Comparison of ENCODE assay signal across 21 cellular contexts in genomic region chr11:34874202-34874601, GRCh38. TPM values are rescaled to one million over a fixed set of nuclear protein-coding genes. Genes with fewer than 3 reads are reported as not detected.
DNase-seq lines count a peak whose midpoint lies in the region; ATAC-seq, FAIRE-seq and TF ChIP-seq lines count a peak whose summit lies in the region.
"Had no signal": no experiment of that assay in that cellular context is flagged by ENCODE, and none has a peak within 500 bp of the region (broad histone marks: within the 10 kb centered on the region; RNA-seq: fewer than 3 reads in every experiment).

No MANE protein-coding gene starts in this region.

- H3K36me3 ChIP-seq in liver (ENCODE audit: control insufficient read depth in 4 of 4, insufficient read depth in 3 of 4, low read depth in 1 of 4, low read length in 3 of 4) (no peaks in the 10 kb centered on the region), HepG2 (replicated peaks in 1 of 2; ENCODE audit: control insufficient read depth in 1 of 2, insufficient read depth in 2 of 2, low read length in 2 of 2) (no peaks in the 10 kb centered on the region), right lobe of liver (no peaks in the 10 kb centered on the region), small intestine (ENCODE audit: control insufficient read depth in 2 of 2, insufficient read depth in 2 of 2, low read length in 2 of 2) (no peaks in the 10 kb centered on the region), aorta (ENCODE audit: control insufficient read depth in 1 of 2, insufficient read depth in 2 of 2, low read length in 1 of 2) (peaks cover 0 to 3% of the 10 kb centered on the region in 2 donors)
- H3K36me3 ChIP-seq: HAP-1 had no signal

- H3K9ac ChIP-seq in liver (ENCODE audit: low read depth in 1 of 2, low read length in 2 of 2) (no peak overlapping the region), HepG2 (ENCODE audit: insufficient read depth, low read depth, low read length) (no peak overlapping the region)
- H3K9ac ChIP-seq: BLaER1 had no signal

- H3K9me3 ChIP-seq in liver (ENCODE audit: control insufficient read depth in 4 of 4, low read length in 3 of 4) (no peaks in the 10 kb centered on the region), HepG2 (ENCODE audit: low read length) (no peaks in the 10 kb centered on the region), right lobe of liver (no peaks in the 10 kb centered on the region), small intestine (ENCODE audit: control insufficient read depth, low read depth) (no peaks in the 10 kb centered on the region), aorta (ENCODE audit: control insufficient read depth, low read length) (peaks cover 1% of the 10 kb centered on the region)
- H3K9me3 ChIP-seq: BLaER1, Caco-2, HAP-1 had no signal

- CTCF ChIA-PET in HepG2 (lab: Yijun Ruan, JAX; ENCODE audit: low intra/inter-chr PET ratio, low total read pairs): no interaction called here

- H3K4me1 ChIP-seq in liver (ENCODE audit: control insufficient read depth in 4 of 4, insufficient read depth in 4 of 4, low read length in 3 of 4) (no peaks in the 10 kb centered on the region), HepG2 (ENCODE audit: insufficient read depth, low read length) (no peaks in the 10 kb centered on the region), right lobe of liver (peaks cover 0 to 7% (median 0%) of the 10 kb centered on the region in 4 donors), small intestine (ENCODE audit: control insufficient read depth in 2 of 2, insufficient read depth in 1 of 2, low read depth in 1 of 2, low read length in 1 of 2) (no peaks in the 10 kb centered on the region), aorta (ENCODE audit: control insufficient read depth in 1 of 2, insufficient read depth in 2 of 2, low read length in 2 of 2) (no peaks in the 10 kb centered on the region)
- H3K4me1 ChIP-seq: BLaER1, Caco-2, HAP-1 had no signal

- 63% methylated on average over 4 of the region's 4 CpGs for WGBS in liver
- WGBS in HepG2 (ENCODE audit: low lambda C conversion rate): 50% methylated on average over 4 of the region's 4 CpGs
- WGBS in right lobe of liver (ENCODE audit: insufficient coverage, low coverage, low lambda C conversion rate, missing lambda C conversion rate): 56% methylated on average over 4 of the region's 4 CpGs
- WGBS in small intestine, 3 donors: 68 to 86% (median 74%) methylated on average over 4 of the region's 4 CpGs
- 90 to 93% methylated on average over 4 of the region's 4 CpGs for WGBS in aorta, 2 donors

- no peak overlapping the region for H2AFZ ChIP-seq in HepG2 (ENCODE audit: low read length)

- H3K27me3 ChIP-seq in liver (ENCODE audit: control insufficient read depth in 4 of 4, insufficient read depth in 4 of 4, low read length in 3 of 4) (no peaks in the 10 kb centered on the region), HepG2 (ENCODE audit: control insufficient read depth in 1 of 2, insufficient read depth in 2 of 2, low read length in 2 of 2) (no peaks in the 10 kb centered on the region; a peak in 1 of 5 replicates), right lobe of liver (no peaks in the 10 kb centered on the region), small intestine (ENCODE audit: control insufficient read depth in 2 of 2, insufficient read depth in 2 of 2, low read length in 2 of 2) (no peaks in the 10 kb centered on the region), aorta (ENCODE audit: control insufficient read depth in 1 of 2, insufficient read depth in 2 of 2, low read length in 1 of 2) (no peaks in the 10 kb centered on the region)
- H3K27me3 ChIP-seq: BLaER1 had no signal

- in situ Hi-C loops in HepG2 (cut with HindIII; ENCODE audit: extremely low pct_ligation_motif_present, low pct_unique_long_range_greater_than_20kb): no loop called here

- TF ChIP-seq CTCF in liver (IDR thresholded peaks at IDR 0.05; ENCODE audit: low read depth, low read length, missing input control): no peak
- no peak for TF ChIP-seq CTCF in HepG2 (CRISPR knock-in tag; IDR thresholded peaks at IDR 0.05)
- TF ChIP-seq CTCF in right lobe of liver (IDR thresholded peaks at IDR 0.05): no peak

- no peak overlapping the region for H3K4me2 ChIP-seq in HepG2 (ENCODE audit: low read depth, low read length)
- H3K4me2 ChIP-seq: BLaER1 had no signal

- no peak for TF ChIP-seq EP300 in HepG2 (IDR thresholded peaks at IDR 0.05; ENCODE audit: low read depth in 2 of 2, low read length in 2 of 2)
- no peak for TF ChIP-seq EP300 in HepG2 (CRISPR knock-in tag; IDR thresholded peaks at IDR 0.05; ENCODE audit: borderline replicate concordance)

- POLR2A ChIA-PET in HepG2 (lab: Yijun Ruan, JAX): no interaction called here

- TF ChIP-seq POLR2A in HepG2 (IDR thresholded peaks at IDR 0.05; ENCODE audit: insufficient read depth in 1 of 2, low read depth in 2 of 2, low read length in 2 of 2) (no peak), right lobe of liver (IDR thresholded peaks at IDR 0.05) (no peak)

- TF ChIP-seq RAD21 in liver (IDR thresholded peaks at IDR 0.05) (no peak), HepG2 (CRISPR knock-in tag; IDR thresholded peaks at IDR 0.05) (no peak)

- BruUV-seq in HepG2 (replicated peaks; lab: Mats Ljungman, UMichigan): no TSS peak

- intact Hi-C loops in HepG2 (cut with micrococcal nuclease; ENCODE audit: unreplicated experiment): no loop called here
- intact Hi-C loops in right lobe of liver (cut with DNase I): no loop called here
- intact Hi-C loops in aorta (cut with DNase I): no loop called here

- no peak for DNase-seq in HepG2 (ENCODE audit: low spot score)
- peak in 2 of 3 donors; percentile 63 to 65 for DNase-seq in right lobe of liver
- peak; percentile 14 for DNase-seq in small intestine
- DNase-seq in NCI-H1092 treated with DMSO at 0.1 percent for 48 hours (lab: John Stamatoyannopoulos, UW): no peak
- no peak for DNase-seq in aorta
- DNase-seq: Caco-2; CD4-positive, CD25-positive, alpha-beta regulatory T cell; CD8-positive, alpha-beta T cell; DMS153; DND-41; GOT3; HFFc6 had no signal

- no peaks in the 10 kb centered on the region for H4K20me1 ChIP-seq in HepG2 (ENCODE audit: insufficient read depth, low read length)
- H4K20me1 ChIP-seq: BLaER1 had no signal

- FAIRE-seq in HepG2 (lab: Jason Lieb, UNC): no peak
- no peak for FAIRE-seq in small intestine (lab: Jason Lieb, UNC)
- FAIRE-seq: A204.1, G401.6, GM12892, H54 had no signal

- ATAC-seq in HepG2 (no peak), right lobe of liver (peak; percentile 58 to 90 (median 72)), aorta (ENCODE audit: low FRiP score) (no peak)
- ATAC-seq: CD8-positive, alpha-beta T cell had no signal

- H3K79me2 ChIP-seq in HepG2 (ENCODE audit: insufficient read depth, low read length): no peaks in the 10 kb centered on the region

- H3K27ac ChIP-seq in liver (ENCODE audit: low read depth in 1 of 2, low read length in 2 of 2): no peak overlapping the region
- no peak overlapping the region for H3K27ac ChIP-seq in HepG2 (ENCODE audit: extremely low read length, insufficient read depth, low read length)
- no peak overlapping the region for H3K27ac ChIP-seq in right lobe of liver
- H3K27ac ChIP-seq in small intestine (ENCODE audit: low read depth in 1 of 2, low read length in 1 of 2): no peak overlapping the region
- no peak overlapping the region for H3K27ac ChIP-seq in aorta (ENCODE audit: low read depth in 1 of 2, low read length in 2 of 2)
- H3K27ac ChIP-seq: 22Rv1, BLaER1, C4-2B had no signal

- no peak overlapping the region for H3K4me3 ChIP-seq in liver (ENCODE audit: low read depth in 1 of 3, low read length in 3 of 3)
- no peak overlapping the region for H3K4me3 ChIP-seq in HepG2 (replicated peaks in 1 of 3; ENCODE audit: insufficient read depth in 1 of 3, low read depth in 2 of 3, low read length in 3 of 3)
- H3K4me3 ChIP-seq in right lobe of liver: no peak overlapping the region
- no peak overlapping the region for H3K4me3 ChIP-seq in small intestine (ENCODE audit: low read depth in 1 of 2, low read length in 2 of 2)
- no peak overlapping the region for H3K4me3 ChIP-seq in aorta (ENCODE audit: low read length in 2 of 2)
- H3K4me3 ChIP-seq: BLaER1, HAP-1 had no signal

RNA-seq across cellular contexts. Expression of gene APIP, which starts 42.0 kb away (rescaled TPM):
- 10 to 100 TPM; 13.4 to 16.9 TPM for total RNA-seq in liver
- 10 to 100 TPM; 16.1 to 26.3 TPM for polyA plus RNA-seq in liver
- 31.0 and 41.8 TPM in 2 replicates for total RNA-seq in HepG2 (2016; rRNA removed; fragmentation: Illumina TruSeq; extraction: Trizol)
- 9.9 and 10.1 TPM in 2 replicates for total RNA-seq in HepG2 (2016; cell fraction: cytosol; rRNA removed; fragmentation: Illumina TruSeq; extraction: Trizol; ENCODE audit: low read depth)
- 31.4 and 48.5 TPM in 2 replicates for total RNA-seq in HepG2 (2016; cell fraction: insoluble cytoplasmic fraction; rRNA removed; fragmentation: Illumina TruSeq; extraction: Trizol)
- 14.2 and 15.9 TPM in 2 replicates for total RNA-seq in HepG2 (2016; cell fraction: membrane; rRNA removed; fragmentation: Illumina TruSeq; extraction: Trizol)
- 15.4 and 16.1 TPM in 2 replicates for total RNA-seq in HepG2 (2016; cell fraction: nucleus; rRNA removed; fragmentation: Illumina TruSeq; extraction: Trizol)
- polyA plus RNA-seq in HepG2 (2011; rRNA removed): 10.9 and 16.9 TPM in 2 replicates
- polyA plus RNA-seq in HepG2 (2011; cell fraction: cytosol; rRNA removed): 10.8 and 10.9 TPM in 2 replicates
- polyA plus RNA-seq in HepG2 (2011; cell fraction: nucleus; rRNA removed): 2.8 and 5.2 TPM in 2 replicates
- polyA plus RNA-seq in HepG2 (2012): 17.8 and 20.5 TPM in 2 replicates
- 7.2 and 8.5 TPM in 2 replicates for polyA plus RNA-seq in HepG2 (2016; cell fraction: cytosol; fragmentation: Illumina TruSeq; extraction: Trizol; ENCODE audit: low read depth)
- 65.8 and 75.5 TPM in 2 replicates for polyA plus RNA-seq in HepG2 (2016; cell fraction: insoluble cytoplasmic fraction; fragmentation: Illumina TruSeq; extraction: Trizol; ENCODE audit: low read depth)
- 14.5 and 15.3 TPM in 2 replicates for polyA plus RNA-seq in HepG2 (2016; cell fraction: membrane; fragmentation: Illumina TruSeq; extraction: Trizol; ENCODE audit: low read depth)
- 26.8 and 31.3 TPM in 2 replicates for polyA plus RNA-seq in HepG2 (2016; cell fraction: nucleus; fragmentation: Illumina TruSeq; extraction: Trizol; ENCODE audit: insufficient read depth, low read depth)
- polyA minus RNA-seq in HepG2 (2011; rRNA and poly(A)+ RNA removed; ENCODE audit: low replicate concordance): 3.3 and 3.6 TPM in 2 replicates
- polyA minus RNA-seq in HepG2 (2011; cell fraction: cytosol; rRNA and poly(A)+ RNA removed): 5.6 and 6.0 TPM in 2 replicates
- 3.0 and 5.3 TPM in 2 replicates for polyA minus RNA-seq in HepG2 (2011; cell fraction: nucleus; rRNA and poly(A)+ RNA removed)
- 10 to 100 TPM in 5 of 6 experiments, 1 to 10 TPM in 1; 9.4 to 19.7 (median 14.5) TPM for total RNA-seq in right lobe of liver
- polyA plus RNA-seq in small intestine: 10 to 100 TPM; 25.4 to 36.2 (median 34.7) TPM
- 10 to 100 TPM; 25.0 to 26.0 TPM for total RNA-seq in aorta
- 10 to 100 TPM; 20.0 to 25.3 TPM for polyA plus RNA-seq in aorta

RNA-seq across cellular contexts. Expression of gene PDHX, which starts 42.2 kb away (rescaled TPM):
- 10 to 100 TPM; 14.9 to 35.2 TPM for total RNA-seq in liver
- polyA plus RNA-seq in liver: 10 to 100 TPM; 22.6 to 25.5 TPM
- total RNA-seq in HepG2 (2016; rRNA removed; fragmentation: Illumina TruSeq; extraction: Trizol): 73.8 and 106 TPM in 2 replicates
- 41.6 and 44.1 TPM in 2 replicates for total RNA-seq in HepG2 (2016; cell fraction: cytosol; rRNA removed; fragmentation: Illumina TruSeq; extraction: Trizol; ENCODE audit: low read depth)
- total RNA-seq in HepG2 (2016; cell fraction: insoluble cytoplasmic fraction; rRNA removed; fragmentation: Illumina TruSeq; extraction: Trizol): 72.5 and 104 TPM in 2 replicates
- 37.7 and 42.3 TPM in 2 replicates for total RNA-seq in HepG2 (2016; cell fraction: membrane; rRNA removed; fragmentation: Illumina TruSeq; extraction: Trizol)
- total RNA-seq in HepG2 (2016; cell fraction: nucleus; rRNA removed; fragmentation: Illumina TruSeq; extraction: Trizol): 43.0 and 44.2 TPM in 2 replicates
- polyA plus RNA-seq in HepG2 (2011; rRNA removed): 32.9 and 41.0 TPM in 2 replicates
- polyA plus RNA-seq in HepG2 (2011; cell fraction: cytosol; rRNA removed): 24.4 and 27.6 TPM in 2 replicates
- 15.3 and 16.3 TPM in 2 replicates for polyA plus RNA-seq in HepG2 (2011; cell fraction: nucleus; rRNA removed)
- polyA plus RNA-seq in HepG2 (2012): 35.7 and 57.8 TPM in 2 replicates
- polyA plus RNA-seq in HepG2 (2016; cell fraction: cytosol; fragmentation: Illumina TruSeq; extraction: Trizol; ENCODE audit: low read depth): 6.3 and 6.7 TPM in 2 replicates
- 95.4 and 97.5 TPM in 2 replicates for polyA plus RNA-seq in HepG2 (2016; cell fraction: insoluble cytoplasmic fraction; fragmentation: Illumina TruSeq; extraction: Trizol; ENCODE audit: low read depth)
- polyA plus RNA-seq in HepG2 (2016; cell fraction: membrane; fragmentation: Illumina TruSeq; extraction: Trizol; ENCODE audit: low read depth): 14.4 and 16.3 TPM in 2 replicates
- polyA plus RNA-seq in HepG2 (2016; cell fraction: nucleus; fragmentation: Illumina TruSeq; extraction: Trizol; ENCODE audit: insufficient read depth, low read depth): 43.7 and 45.9 TPM in 2 replicates
- polyA minus RNA-seq in HepG2 (2011; rRNA and poly(A)+ RNA removed; ENCODE audit: low replicate concordance): 30.6 and 40.4 TPM in 2 replicates
- 38.4 and 43.3 TPM in 2 replicates for polyA minus RNA-seq in HepG2 (2011; cell fraction: cytosol; rRNA and poly(A)+ RNA removed)
- 67.5 and 80.9 TPM in 2 replicates for polyA minus RNA-seq in HepG2 (2011; cell fraction: nucleus; rRNA and poly(A)+ RNA removed)
- total RNA-seq in right lobe of liver: 10 to 100 TPM; 21.3 to 31.3 (median 28.8) TPM
- 10 to 100 TPM; 15.7 to 29.0 (median 26.8) TPM for polyA plus RNA-seq in small intestine
- total RNA-seq in aorta: 10 to 100 TPM; 30.5 to 38.2 TPM
- 10 to 100 TPM; 10.7 to 15.3 TPM for polyA plus RNA-seq in aorta

Comparison
In these comparisons a context has a peak if more than half of its experiments do, and no peak if none do; other contexts are left out.
1. ATAC-seq: peak in right lobe of liver (4 of 4); none in HepG2 (single experiment) and aorta (single experiment).
2. DNase-seq: peak in right lobe of liver (2 of 3) and small intestine (single experiment); none in HepG2 (single experiment), NCI-H1092 treated with DMSO at 0.1 percent for 48 hours (single experiment) and aorta (0 of 2).